ENCODE assay signal across 9 cellular contexts in the genomic region with DNA sequence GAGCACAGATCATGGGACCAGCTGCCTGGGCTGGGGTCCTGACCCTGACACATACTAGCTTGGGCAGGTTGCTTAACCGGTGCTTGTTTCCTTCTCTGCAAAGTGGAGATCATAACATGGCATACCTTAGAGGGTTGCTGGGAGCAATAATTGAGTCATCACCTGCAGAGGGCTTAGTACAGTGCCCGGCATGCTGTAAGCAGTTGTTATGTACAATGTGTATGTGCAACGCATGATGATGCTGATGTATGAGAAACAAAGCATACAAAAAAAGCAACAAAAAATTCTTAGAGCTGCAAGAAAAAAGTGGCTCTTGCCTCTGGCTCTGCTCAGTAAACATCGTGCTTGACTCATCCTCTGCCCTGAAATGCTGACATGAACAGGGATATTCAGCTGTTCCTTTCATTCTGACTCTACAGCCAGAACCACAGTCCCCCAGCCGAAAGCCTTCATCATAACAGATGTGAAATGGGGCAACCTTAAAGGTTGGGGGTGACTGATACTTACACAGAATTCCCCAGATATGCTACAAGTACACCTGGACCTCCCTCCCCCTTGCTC.
A peak's percentile ranks its signal among the peaks of the same experiment; 100 is the strongest.
DNase-seq lines count a peak whose midpoint lies in the region; ATAC-seq and TF ChIP-seq lines count a peak whose summit lies in the region.
"Had no signal": no experiment of that assay in that cellular context is flagged by ENCODE, and none has a peak within 500 bp of the region (broad histone marks: within the 10 kb centered on the region; RNA-seq: fewer than 3 reads in every experiment).

No MANE protein-coding gene starts in this region.

- ATAC-seq in GM21619 (IDR thresholded peaks at IDR 0.05; ENCODE audit: unreplicated experiment), result peak; percentile 46
- peak; percentile 88 for ATAC-seq in RWPE2 (ENCODE audit: low read depth)
- no peak for ATAC-seq in gastroesophageal sphincter
- no peak for ATAC-seq in naive thymus-derived CD8-positive, alpha-beta T cell
- ATAC-seq: T-cell had no signal

- intact Hi-C loops in vagina (cut with DNase I), result loop anchor here (10.0 kb wide), 1 partner anchor 1269 kb away; no protein-coding TSS in a partner anchor

- no peaks in the 10 kb centered on the region for H3K36me3 Mint-ChIP-seq in naive thymus-derived CD8-positive, alpha-beta T cell

- H3K9me3 ChIP-seq in RWPE2 (ENCODE audit: severe bottlenecking) (no peaks in the 10 kb centered on the region), Peyer's patch (no peaks in the 10 kb centered on the region), gastroesophageal sphincter (no peaks in the 10 kb centered on the region), vagina (no peaks in the 10 kb centered on the region)

- TF ChIP-seq POLR2A in Peyer's patch (IDR thresholded peaks at IDR 0.05), result no peak
- no peak for TF ChIP-seq POLR2A in gastroesophageal sphincter (IDR thresholded peaks at IDR 0.05)
- no peak for TF ChIP-seq POLR2A in vagina (IDR thresholded peaks at IDR 0.05)

- TF ChIP-seq CTCF in RWPE2 (IDR thresholded peaks at IDR 0.05; ENCODE audit: poor library complexity, severe bottlenecking) (no peak), Peyer's patch (IDR thresholded peaks at IDR 0.05) (no peak), gastroesophageal sphincter (IDR thresholded peaks at IDR 0.05) (no peak), vagina (IDR thresholded peaks at IDR 0.05) (no peak)

- H3K27me3 ChIP-seq in RWPE2 (ENCODE audit: insufficient read depth, poor library complexity, severe bottlenecking), result no peaks in the 10 kb centered on the region
- no peaks in the 10 kb centered on the region for H3K27me3 ChIP-seq in Peyer's patch
- peaks cover 4% of the 10 kb centered on the region for H3K27me3 ChIP-seq in gastroesophageal sphincter
- H3K27me3 ChIP-seq in vagina, result no peaks in the 10 kb centered on the region

- WGBS in gastroesophageal sphincter (ENCODE audit: low coverage in 1 of 2), 2 donors, result 70 to 77% methylated on average over 4 to 5 of the region's 5 CpGs

- no peak overlapping the region for H3K27ac Mint-ChIP-seq in naive thymus-derived CD8-positive, alpha-beta T cell
- H3K27ac Mint-ChIP-seq: T-cell had no signal

- no peaks in the 10 kb centered on the region for H3K36me3 ChIP-seq in RWPE2 (ENCODE audit: low read depth)
- no peaks in the 10 kb centered on the region for H3K36me3 ChIP-seq in Peyer's patch
- H3K36me3 ChIP-seq in gastroesophageal sphincter, result no peaks in the 10 kb centered on the region
- no peaks in the 10 kb centered on the region for H3K36me3 ChIP-seq in vagina

- POLR2A ChIA-PET in naive thymus-derived CD8-positive, alpha-beta T cell (lab: Charles Lee), result no interaction called here

- peaks cover 0 to 6% (median 4%) of the 10 kb centered on the region in 4 donors for H3K4me1 Mint-ChIP-seq in naive thymus-derived CD8-positive, alpha-beta T cell

- TF ChIP-seq EP300 in gastroesophageal sphincter (IDR thresholded peaks at IDR 0.05), result no peak

- no peak overlapping the region for H3K27ac ChIP-seq in RWPE2 (ENCODE audit: poor library complexity, severe bottlenecking)
- peak overlapping the region in 1 of 4 donors; percentile 13 for H3K27ac ChIP-seq in Peyer's patch
- no peak overlapping the region for H3K27ac ChIP-seq in gastroesophageal sphincter
- H3K27ac ChIP-seq in vagina, result no peak overlapping the region

- no peak overlapping the region for H3K4me3 Mint-ChIP-seq in naive thymus-derived CD8-positive, alpha-beta T cell
- H3K4me3 Mint-ChIP-seq: T-cell had no signal

- no peaks in the 10 kb centered on the region for H3K9me3 Mint-ChIP-seq in naive thymus-derived CD8-positive, alpha-beta T cell
- H3K9me3 Mint-ChIP-seq: T-cell had no signal

- H3K4me1 ChIP-seq in RWPE2 (ENCODE audit: insufficient read depth, poor library complexity, severe bottlenecking), result no peaks in the 10 kb centered on the region
- no peaks in the 10 kb centered on the region for H3K4me1 ChIP-seq in Peyer's patch
- H3K4me1 ChIP-seq in gastroesophageal sphincter, result no peaks in the 10 kb centered on the region
- no peaks in the 10 kb centered on the region for H3K4me1 ChIP-seq in vagina

- H3K4me3 ChIP-seq in RWPE2 (ENCODE audit: severe bottlenecking), result no peak overlapping the region
- H3K4me3 ChIP-seq in Peyer's patch, result no peak overlapping the region
- no peak overlapping the region for H3K4me3 ChIP-seq in gastroesophageal sphincter
- H3K4me3 ChIP-seq in vagina, result no peak overlapping the region

- H3K27me3 Mint-ChIP-seq in naive thymus-derived CD8-positive, alpha-beta T cell, result peaks cover 0 to 6% (median 1%) of the 10 kb centered on the region in 5 donors
- H3K27me3 Mint-ChIP-seq: T-cell had no signal

- DNase-seq in GM04504 (ENCODE audit: low read depth), result peak; percentile 32
- DNase-seq in RWPE2 (ENCODE audit: low spot score), result no peak
- DNase-seq in iris pigment epithelial cell (ENCODE audit: low read depth), result peak; percentile 85
- DNase-seq in Peyer's patch, result no peak
- no peak for DNase-seq in vagina (ENCODE audit: extremely low spot score in 2 of 2)
- no peak for DNase-seq in naive thymus-derived CD8-positive, alpha-beta T cell
- DNase-seq: T-cell had no signal

Comparison
In these comparisons a context has a peak if more than half of its experiments do, and no peak if none do; other contexts are left out.
1. DNase-seq: peak in GM04504 (single experiment) and iris pigment epithelial cell (single experiment); none in RWPE2 (single experiment), Peyer's patch (0 of 3), vagina (0 of 2) and naive thymus-derived CD8-positive, alpha-beta T cell (0 of 10).
2. ATAC-seq: peak in GM21619 (single experiment) and RWPE2 (single experiment); none in gastroesophageal sphincter (single experiment) and naive thymus-derived CD8-positive, alpha-beta T cell (0 of 2).